ENCODE assay signal across 8 cellular contexts in genomic region chr22:30970356-30970746, GRCh38. TPM values are rescaled to one million over a fixed set of nuclear protein-coding genes. Genes with fewer than 3 reads are reported as not detected.
A peak's percentile ranks its signal among the peaks of the same experiment; 100 is the strongest.
DNase-seq lines count a peak whose midpoint lies in the region; ATAC-seq and TF ChIP-seq lines count a peak whose summit lies in the region.

No MANE protein-coding gene starts in this region.

- H3K9me3 ChIP-seq in adipocyte (ENCODE audit: control insufficient read depth, low read length): no peaks in the 10 kb centered on the region
- H3K9me3 ChIP-seq in right lobe of liver: no peaks in the 10 kb centered on the region
- peaks cover 5 to 54% (median 42%) of the 10 kb centered on the region in 3 donors for H3K9me3 ChIP-seq in tibial artery

- H3K36me3 ChIP-seq in adipocyte (ENCODE audit: control insufficient read depth, insufficient read depth, low read length, severe bottlenecking) (peaks cover 37% of the 10 kb centered on the region), right lobe of liver (peaks cover 0 to 15% (median 9%) of the 10 kb centered on the region in 4 donors), tibial artery (peaks cover 47 to 54% (median 53%) of the 10 kb centered on the region in 3 donors)

- intact Hi-C loops in right lobe of liver (cut with DNase I) (no loop called here), tibial artery (cut with DNase I; ENCODE audit: low total_unique reads) (no loop called here)

- CTCF ChIA-PET in HEK293T (lab: Yijun Ruan, JAX): no interaction called here

- POLR2A ChIA-PET in HEK293T (lab: Yijun Ruan, JAX): interaction anchor here (0.5 to 3.4 kb wide), 11 partner anchors 9 to 288 kb away, joined by 3 to 47 read pairs (median 10); partner anchors contain the start of genes SELENOM and SMTN

- no peaks in the 10 kb centered on the region for H3K27me3 Mint-ChIP-seq in activated T-cell treated with anti-CD3 and anti-CD28 coated beads, Interleukin-2, amount 50 U/mL, for 4 hours (ENCODE audit: low read depth)

- DNase-seq in activated T-cell treated with anti-CD3 and anti-CD28 coated beads, Interleukin-2, amount 50 U/mL, for 4 hours: no peak
- no peak for DNase-seq in activated T-cell treated with anti-CD3 and anti-CD28 coated beads, Interleukin-2, amount 50 U/mL, for 48 hours
- DNase-seq in adipocyte (ENCODE audit: low read depth): peak; percentile 4
- no peak for DNase-seq in right lobe of liver
- DNase-seq in tibial artery: no peak
- no peak for DNase-seq in HEK293T (ENCODE audit: extremely low spot score)
- no peak for DNase-seq in NCI-H2227 (lab: John Stamatoyannopoulos, UW; ENCODE audit: unreplicated experiment)

- WGBS in right lobe of liver (ENCODE audit: insufficient coverage, low coverage, low lambda C conversion rate, missing lambda C conversion rate): 41% methylated on average over 3 of the region's 3 CpGs

- H3K4me1 Mint-ChIP-seq in activated T-cell treated with anti-CD3 and anti-CD28 coated beads, Interleukin-2, amount 50 U/mL, for 4 hours (ENCODE audit: low read depth): peaks cover 47% of the 10 kb centered on the region

- peak overlapping the region; percentile 87 for H3K4me3 Mint-ChIP-seq in activated T-cell treated with anti-CD3 and anti-CD28 coated beads, Interleukin-2, amount 50 U/mL, for 4 hours

- H3K9ac ChIP-seq in adipocyte (ENCODE audit: low read length): peak overlapping the region; percentile 92

- TF ChIP-seq POLR2A in right lobe of liver (IDR thresholded peaks at IDR 0.05): no peak

- H3K27me3 ChIP-seq in adipocyte (replicated peaks; ENCODE audit: control insufficient read depth, insufficient read depth, low read length): no peaks in the 10 kb centered on the region
- no peaks in the 10 kb centered on the region for H3K27me3 ChIP-seq in right lobe of liver
- no peaks in the 10 kb centered on the region for H3K27me3 ChIP-seq in tibial artery

- H3K27ac ChIP-seq in right lobe of liver: no peak overlapping the region
- peak overlapping the region; percentile 95 to 96 for H3K27ac ChIP-seq in tibial artery

- ATAC-seq in activated T-cell treated with anti-CD3 and anti-CD28 coated beads, Interleukin-2, amount 50 U/mL, for 4 hours: no peak
- ATAC-seq in right lobe of liver (no peak), HG02588 (IDR thresholded peaks at IDR 0.05; ENCODE audit: unreplicated experiment) (no peak)

- H3K4me1 ChIP-seq in adipocyte (ENCODE audit: control insufficient read depth, insufficient read depth, low read length) (peaks cover 25% of the 10 kb centered on the region), right lobe of liver (peaks cover 0 to 28% (median 4%) of the 10 kb centered on the region in 4 donors), tibial artery (peaks cover 0 to 51% (median 17%) of the 10 kb centered on the region in 4 donors)

- H3K4me3 ChIP-seq in adipocyte (ENCODE audit: low read length) (peak overlapping the region; percentile 87), right lobe of liver (peak overlapping the region; percentile 74 to 86 (median 80)), tibial artery (peak overlapping the region; percentile 83 to 95)

- H3K36me3 Mint-ChIP-seq in activated T-cell treated with anti-CD3 and anti-CD28 coated beads, Interleukin-2, amount 50 U/mL, for 4 hours (ENCODE audit: insufficient read depth): peaks cover 61% of the 10 kb centered on the region

- TF ChIP-seq CTCF in right lobe of liver (IDR thresholded peaks at IDR 0.05) (no peak), tibial artery (IDR thresholded peaks at IDR 0.05) (no peak)

- H3K9me3 Mint-ChIP-seq in activated T-cell treated with anti-CD3 and anti-CD28 coated beads, Interleukin-2, amount 50 U/mL, for 4 hours: peaks cover 35% of the 10 kb centered on the region

TF ChIP-seq in HEK293T, 16 proteins besides CTCF, POLR2A, EP300 and RAD21:
- no peak for TF ChIP-seq ZNF384 (IDR thresholded peaks at IDR 0.05)
- TF ChIP-seq CTBP1 (IDR thresholded peaks at IDR 0.05; ENCODE audit: borderline replicate concordance): no peak
- TF ChIP-seq L3MBTL2 (conservative IDR thresholded peaks at IDR 0.05): no peak
- TF ChIP-seq FOXA1 (IDR thresholded peaks at IDR 0.05): no peak
- no peak for TF ChIP-seq FOXM1 (IDR thresholded peaks at IDR 0.05; ENCODE audit: borderline replicate concordance)
- TF ChIP-seq, protein P1, sequence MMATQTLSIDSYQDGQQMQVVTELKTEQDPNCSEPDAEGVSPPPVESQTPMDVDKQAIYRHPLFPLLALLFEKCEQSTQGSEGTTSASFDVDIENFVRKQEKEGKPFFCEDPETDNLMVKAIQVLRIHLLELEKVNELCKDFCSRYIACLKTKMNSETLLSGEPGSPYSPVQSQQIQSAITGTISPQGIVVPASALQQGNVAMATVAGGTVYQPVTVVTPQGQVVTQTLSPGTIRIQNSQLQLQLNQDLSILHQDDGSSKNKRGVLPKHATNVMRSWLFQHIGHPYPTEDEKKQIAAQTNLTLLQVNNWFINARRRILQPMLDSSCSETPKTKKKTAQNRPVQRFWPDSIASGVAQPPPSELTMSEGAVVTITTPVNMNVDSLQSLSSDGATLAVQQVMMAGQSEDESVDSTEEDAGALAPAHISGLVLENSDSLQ (IDR thresholded peaks at IDR 0.05): no peak
- TF ChIP-seq SUZ12 (IDR thresholded peaks at IDR 0.05): no peak
- no peak for TF ChIP-seq LEF1 (IDR thresholded peaks at IDR 0.05; ENCODE audit: borderline replicate concordance)
- no peak for TF ChIP-seq NFRKB (IDR thresholded peaks at IDR 0.05)
- TF ChIP-seq TARDBP (IDR thresholded peaks at IDR 0.05): no peak
- TF ChIP-seq ELF4 (IDR thresholded peaks at IDR 0.05): no peak
- no peak for TF ChIP-seq HDGF (IDR thresholded peaks at IDR 0.05; ENCODE audit: borderline replicate concordance)
- TF ChIP-seq FOXK2 (IDR thresholded peaks at IDR 0.05): no peak
- TF ChIP-seq ARNT (IDR thresholded peaks at IDR 0.05): no peak
- no peak for TF ChIP-seq BHLHE40 (IDR thresholded peaks at IDR 0.05; ENCODE audit: borderline replicate concordance)
- TF ChIP-seq SP1 (IDR thresholded peaks at IDR 0.05): no peak

RNA-seq across cellular contexts. Expression of gene TUG1, which starts 1.3 kb away (rescaled TPM):
- 10 to 100 TPM; 33.8 to 43.6 (median 36.3) TPM for total RNA-seq in activated T-cell treated with anti-CD3 and anti-CD28 coated beads, Interleukin-2, amount 50 U/mL, for 4 hours
- 10 to 100 TPM; 20.0 to 28.1 (median 22.7) TPM for total RNA-seq in right lobe of liver

RNA-seq across cellular contexts. Expression of gene MORC2, which starts 1.8 kb away (rescaled TPM):
- 10 to 100 TPM; 26.9 to 27.7 (median 27.6) TPM for total RNA-seq in activated T-cell treated with anti-CD3 and anti-CD28 coated beads, Interleukin-2, amount 50 U/mL, for 4 hours
- total RNA-seq in right lobe of liver: 10 to 100 TPM in 3 of 6 experiments, 1 to 10 TPM in 3; 7.0 to 15.6 (median 10.8) TPM

Comparison
In these comparisons a context has a peak if more than half of its experiments do, and no peak if none do; other contexts are left out.
1. H3K27ac ChIP-seq: peak in tibial artery (2 of 2); none in right lobe of liver (0 of 3).
2. Peak in every context shown above with its lines, with median percentiles within 50 percentile points of each other: H3K4me3 ChIP-seq.